ENCODE assay signal across 8 cellular contexts in genomic region chr6:26568601-26569432, GRCh38. TPM values are rescaled to one million over a fixed set of nuclear protein-coding genes. Genes with fewer than 3 reads are reported as not detected.
DNase-seq lines count a peak whose midpoint lies in the region; ATAC-seq and TF ChIP-seq lines count a peak whose summit lies in the region.

No MANE protein-coding gene starts in this region.

- H3K27ac ChIP-seq in hepatocyte: no peak overlapping the region

- peaks cover 9% of the 10 kb centered on the region for H3K27me3 Mint-ChIP-seq in T-helper 2 cell treated with Interferon-gamma antibody and Interleukin-4, amounts not matched to agents 5 μg/mL and 100 μg/mL, for 36 hours (ENCODE audit: low read depth)

- no peaks in the 10 kb centered on the region for H3K9me2 ChIP-seq in hepatocyte (replicated peaks; ENCODE audit: insufficient read depth)

- no peaks in the 10 kb centered on the region for H3K9me3 ChIP-seq in hepatocyte (ENCODE audit: low read depth)

- peaks cover 32% of the 10 kb centered on the region for H3K4me1 Mint-ChIP-seq in T-helper 2 cell treated with Interferon-gamma antibody and Interleukin-4, amounts not matched to agents 5 μg/mL and 100 μg/mL, for 36 hours (ENCODE audit: low read depth)

- peak overlapping the region; percentile 62 for H2AFZ ChIP-seq in hepatocyte

- H3K4me1 ChIP-seq in hepatocyte (ENCODE audit: insufficient read depth): no peaks in the 10 kb centered on the region

- peak; percentile 61 for TF ChIP-seq CTCF in GM12872 (IDR thresholded peaks at IDR 0.05; ENCODE audit: insufficient read depth, low read depth, low read length)
- peak; percentile 25 for TF ChIP-seq CTCF in astrocyte of the cerebellum (IDR thresholded peaks at IDR 0.05; ENCODE audit: low read depth, low read length, missing control alignments)
- TF ChIP-seq CTCF in hepatocyte (IDR thresholded peaks at IDR 0.05; ENCODE audit: poor library complexity): peak; percentile 36

- WGBS in hepatocyte (ENCODE audit: low lambda C conversion rate, missing lambda C conversion rate): 2% methylated on average over 34 of the region's 34 CpGs

- no peaks in the 10 kb centered on the region for H3K36me3 ChIP-seq in hepatocyte (replicated peaks; ENCODE audit: insufficient read depth, low read depth)

- peaks cover 2% of the 10 kb centered on the region for H3K36me3 Mint-ChIP-seq in T-helper 2 cell treated with Interferon-gamma antibody and Interleukin-4, amounts not matched to agents 5 μg/mL and 100 μg/mL, for 36 hours (ENCODE audit: low read depth)

- peak overlapping the region; percentile 66 for H3K4me3 ChIP-seq in astrocyte of the cerebellum (ENCODE audit: low read depth, low read length)
- H3K4me3 ChIP-seq in hepatocyte: peak overlapping the region; percentile 66

- peak; percentile 59 for ATAC-seq in HG02970 (IDR thresholded peaks at IDR 0.05; ENCODE audit: low FRiP score, unreplicated experiment)

- H3K27me3 ChIP-seq in hepatocyte: no peaks in the 10 kb centered on the region

- H4K20me1 ChIP-seq in hepatocyte (ENCODE audit: insufficient read depth, poor library complexity, severe bottlenecking): no peaks in the 10 kb centered on the region

- DNase-seq in NCI-H1930 (lab: John Stamatoyannopoulos, UW) (peak; percentile 90 to 96), astrocyte of the cerebellum (ENCODE audit: low read depth) (peak; percentile 89), hepatocyte (ENCODE audit: low spot score) (peak; percentile 94), retina (peak; percentile 93), HPDE6-E6E7 (ENCODE audit: extremely low spot score) (no peak)
- DNase-seq in T-helper 2 cell treated with Interferon-gamma antibody and Interleukin-4, amounts not matched to agents 5 μg/mL and 100 μg/mL, for 36 hours (ENCODE audit: low spot score): peak; percentile 91

- H3K9me3 Mint-ChIP-seq in T-helper 2 cell treated with Interferon-gamma antibody and Interleukin-4, amounts not matched to agents 5 μg/mL and 100 μg/mL, for 36 hours: no peaks in the 10 kb centered on the region

- in situ Hi-C loops in astrocyte of the cerebellum (cut with HindIII; ENCODE audit: low sequenced_read_pairs): no loop called here

- H3K4me2 ChIP-seq in hepatocyte: peak overlapping the region; percentile 72

- peak overlapping the region; percentile 90 for H3K27ac Mint-ChIP-seq in T-helper 2 cell treated with Interferon-gamma antibody and Interleukin-4, amounts not matched to agents 5 μg/mL and 100 μg/mL, for 36 hours

- H3K4me3 Mint-ChIP-seq in T-helper 2 cell treated with Interferon-gamma antibody and Interleukin-4, amounts not matched to agents 5 μg/mL and 100 μg/mL, for 36 hours: peak overlapping the region; percentile 92

- no peaks in the 10 kb centered on the region for H3K79me2 ChIP-seq in hepatocyte

RNA-seq across cellular contexts. Expression of gene ABT1, which starts 27.9 kb away (rescaled TPM):
- 23.3 and 23.4 TPM in 2 replicates for total RNA-seq in hepatocyte
- polyA plus RNA-seq in hepatocyte: 30.4 and 32.1 TPM in 2 replicates

RNA-seq across cellular contexts. Expression of gene HMGN4, which starts 30.7 kb away (rescaled TPM):
- 53.5 and 67.1 TPM in 2 replicates for total RNA-seq in hepatocyte
- 35.9 and 41.2 TPM in 2 replicates for polyA plus RNA-seq in hepatocyte
